18 cellular contexts compared by ENCODE assay signal in genomic region chrX:25049971-25050370, GRCh38. TPM values are rescaled to one million over a fixed set of nuclear protein-coding genes. Genes with fewer than 3 reads are reported as not detected.
DNase-seq lines count a peak whose midpoint lies in the region; ATAC-seq and TF ChIP-seq lines count a peak whose summit lies in the region.
"Had no signal": no experiment of that assay in that cellular context is flagged by ENCODE, and none has a peak within 500 bp of the region (broad histone marks: within the 10 kb centered on the region; RNA-seq: fewer than 3 reads in every experiment).

No MANE protein-coding gene starts in this region.

- H3K27me3 Mint-ChIP-seq in WTC11 (ENCODE audit: low read depth) (no peaks in the 10 kb centered on the region; the same call in 1 of the 2 replicates), progenitor cell of endocrine pancreas (no peaks in the 10 kb centered on the region)
- H3K27me3 Mint-ChIP-seq: CD4-positive, CD25-positive, alpha-beta regulatory T cell had no signal

- H3K4me3 Mint-ChIP-seq in WTC11 = no peak overlapping the region
- H3K4me3 Mint-ChIP-seq in progenitor cell of endocrine pancreas (ENCODE audit: low read depth) = peak overlapping the region; percentile 27
- H3K4me3 Mint-ChIP-seq: HFFc6 had no signal

- H2AFZ ChIP-seq in DND-41 (ENCODE audit: low read depth, low read length) = no peak overlapping the region
- H2AFZ ChIP-seq in KMS-11 (ENCODE audit: low read depth) = no peak overlapping the region; the same call in 1 of the 2 replicates

- H3K9me3 ChIP-seq in DND-41 (ENCODE audit: insufficient read depth, low read length, severe bottlenecking) (no peaks in the 10 kb centered on the region), thyroid gland (no peaks in the 10 kb centered on the region)

- H3K9ac ChIP-seq in DND-41 (ENCODE audit: low read depth, low read length) (no peak overlapping the region), KMS-11 (no peak overlapping the region)

- peaks cover 16% of the 10 kb centered on the region for H3K4me1 ChIP-seq in DND-41 (ENCODE audit: insufficient read depth, low read length)
- H3K4me1 ChIP-seq in KMS-11 (ENCODE audit: low read depth, poor library complexity, severe bottlenecking) = peaks cover 13% of the 10 kb centered on the region
- H3K4me1 ChIP-seq in thyroid gland = no peaks in the 10 kb centered on the region

- no peak for DNase-seq in DND-41
- DNase-seq in WTC11 (ENCODE audit: low spot score) = no peak
- DNase-seq in progenitor cell of endocrine pancreas (ENCODE audit: low spot score, unreplicated experiment) = no peak
- no peak for DNase-seq in medulla oblongata (ENCODE audit: extremely low spot score)
- no peak for DNase-seq in EL
- no peak for DNase-seq in thyroid gland
- DNase-seq: ACHN, HFFc6, NCI-H1105 treated with DMSO at 0.1 percent for 48 hours, NCI-H187 treated with DMSO at 0.1 percent for 48 hours, NCI-H446, T-helper 1 cell had no signal

- H3K27ac Mint-ChIP-seq in WTC11 (0 out of 2 replicates have a peak overlapping the region, but pooled peaks have one; percentile 29), progenitor cell of endocrine pancreas (peak overlapping the region; percentile 69)
- H3K27ac Mint-ChIP-seq: CD4-positive, CD25-positive, alpha-beta regulatory T cell; HFFc6 had no signal

- H3K36me3 ChIP-seq in DND-41 (ENCODE audit: insufficient read depth, low read length) = no peaks in the 10 kb centered on the region
- no peaks in the 10 kb centered on the region for H3K36me3 ChIP-seq in KMS-11 (ENCODE audit: insufficient read depth)
- H3K36me3 ChIP-seq in thyroid gland = no peaks in the 10 kb centered on the region

- H3K79me2 ChIP-seq in DND-41 (ENCODE audit: insufficient read depth, low read length) (no peaks in the 10 kb centered on the region), KMS-11 (ENCODE audit: insufficient read depth, low read depth) (no peaks in the 10 kb centered on the region)

- H3K27me3 ChIP-seq in DND-41 (ENCODE audit: insufficient read depth, low read length, poor library complexity) = no peaks in the 10 kb centered on the region
- no peaks in the 10 kb centered on the region for H3K27me3 ChIP-seq in KMS-11 (ENCODE audit: insufficient read depth, low read depth)
- no peaks in the 10 kb centered on the region for H3K27me3 ChIP-seq in thyroid gland

- TF ChIP-seq CTCF in DND-41 (IDR thresholded peaks at IDR 0.05; ENCODE audit: borderline replicate concordance, extremely low read depth, low read length, poor library complexity, severe bottlenecking) (no peak), KMS-11 (conservative IDR thresholded peaks at IDR 0.05; ENCODE audit: low read depth, low read length) (no peak), WTC11 (IDR thresholded peaks at IDR 0.05) (no peak), progenitor cell of endocrine pancreas (IDR thresholded peaks at IDR 0.05; ENCODE audit: unreplicated experiment) (no peak), thyroid gland (IDR thresholded peaks at IDR 0.05) (no peak)

- H4K20me1 ChIP-seq in DND-41 (ENCODE audit: insufficient read depth, low read length) (no peaks in the 10 kb centered on the region), KMS-11 (ENCODE audit: insufficient read depth) (no peaks in the 10 kb centered on the region)

- 40 to 77% methylated on average over 1 of the region's 1 CpG for WGBS in thyroid gland, 2 donors

- no peak overlapping the region for H3K4me3 ChIP-seq in DND-41 (ENCODE audit: low read depth in 1 of 2, low read length in 2 of 2)
- no peak overlapping the region for H3K4me3 ChIP-seq in KMS-11 (IDR thresholded peaks at IDR 0.05; ENCODE audit: insufficient read depth, low read depth, low read length)
- H3K4me3 ChIP-seq in thyroid gland (replicated peaks in 1 of 3) = no peak overlapping the region

- TF ChIP-seq POLR2A in thyroid gland (IDR thresholded peaks at IDR 0.05) = no peak

- CTCF ChIA-PET in WTC11 (lab: Charles Lee) = interaction anchor here (1.2 to 2.1 kb wide), 2 partner anchors 29 to 94 kb away, joined by 4 to 9 read pairs; no protein-coding TSS in a partner anchor

- H3K9me3 Mint-ChIP-seq in WTC11 (no peaks in the 10 kb centered on the region), progenitor cell of endocrine pancreas (ENCODE audit: low read depth) (peaks cover 9% of the 10 kb centered on the region)
- H3K9me3 Mint-ChIP-seq: HFFc6 had no signal

- peak overlapping the region; percentile 44; the same call in 1 of the 2 replicates for H3K27ac ChIP-seq in DND-41 (ENCODE audit: low read length)
- no peak overlapping the region for H3K27ac ChIP-seq in KMS-11
- no peak overlapping the region for H3K27ac ChIP-seq in thyroid gland

- H3K36me3 Mint-ChIP-seq in WTC11 = peaks cover 4% of the 10 kb centered on the region; the same call in 1 of the 2 replicates
- H3K36me3 Mint-ChIP-seq in progenitor cell of endocrine pancreas (ENCODE audit: insufficient read depth) = no peaks in the 10 kb centered on the region
- H3K36me3 Mint-ChIP-seq: CD4-positive, CD25-positive, alpha-beta regulatory T cell had no signal

- H3K4me2 ChIP-seq in DND-41 (ENCODE audit: insufficient read depth, low read length) (peak overlapping the region; percentile 49), KMS-11 (peak overlapping the region; percentile 57)

- intact Hi-C loops in thyroid gland (cut with DNase I) = no loop called here

- ATAC-seq in DND-41 (ENCODE audit: insufficient read depth, low read depth) (no peak), WTC11 (no peak), GM19395 (IDR thresholded peaks at IDR 0.05; ENCODE audit: unreplicated experiment) (no peak)
- ATAC-seq: Panc1, SK-N-SH treated with all-trans-retinoic acid at 6 μM for 48 hours had no signal

- peaks cover 59% of the 10 kb centered on the region for H3K4me1 Mint-ChIP-seq in WTC11
- peaks cover 36% of the 10 kb centered on the region for H3K4me1 Mint-ChIP-seq in progenitor cell of endocrine pancreas (ENCODE audit: low read depth)

- POLR2A ChIA-PET in WTC11 (lab: Charles Lee) = no interaction called here

TF ChIP-seq in WTC11, 78 proteins besides CTCF, POLR2A, EP300 and RAD21:
- no peak for TF ChIP-seq USF2 (CRISPR knock-in tag; IDR thresholded peaks at IDR 0.05)
- TF ChIP-seq ZMAT4 (CRISPR knock-in tag; IDR thresholded peaks at IDR 0.05) = no peak
- TF ChIP-seq ZNF416 (CRISPR knock-in tag; IDR thresholded peaks at IDR 0.05) = no peak
- TF ChIP-seq FOXP4 (CRISPR knock-in tag; IDR thresholded peaks at IDR 0.05) = no peak
- no peak for TF ChIP-seq GABPB1 (CRISPR knock-in tag; IDR thresholded peaks at IDR 0.05)
- TF ChIP-seq HMGA2 (CRISPR knock-in tag; IDR thresholded peaks at IDR 0.05) = no peak
- no peak for TF ChIP-seq ATF3 (CRISPR knock-in tag; conservative IDR thresholded peaks at IDR 0.05)
- no peak for TF ChIP-seq ZNF671 (CRISPR knock-in tag; IDR thresholded peaks at IDR 0.05)
- no peak for TF ChIP-seq NFYB (CRISPR knock-in tag; conservative IDR thresholded peaks at IDR 0.05; ENCODE audit: low read depth)
- no peak for TF ChIP-seq MXD4 (CRISPR knock-in tag; IDR thresholded peaks at IDR 0.05; ENCODE audit: borderline replicate concordance)
- TF ChIP-seq RORB (CRISPR knock-in tag; IDR thresholded peaks at IDR 0.05) = no peak
TF ChIP-seq in WTC11: peak in this region for 0.

RNA-seq across cellular contexts. Expression of gene ARX, which starts 34.2 kb away (rescaled TPM):
- total RNA-seq in WTC11 (2021) = 0.07 TPM in 1 of 3 replicates, not detected in the others
- total RNA-seq in progenitor cell of endocrine pancreas = 4.5 and 5.8 TPM in 2 replicates
- 1 to 10 TPM in 1 of 4 donors, not detected in 3; 1.9 TPM for total RNA-seq in thyroid gland
- total RNA-seq: CD4-positive, CD25-positive, alpha-beta regulatory T cell; H4; HFFc6 had no signal
